In genomic region chr6:7195330-7196018, GRCh38 we compare ENCODE assay signal across 11 cellular contexts.
DNase-seq lines count a peak whose midpoint lies in the region; ATAC-seq and TF ChIP-seq lines count a peak whose summit lies in the region.
"Had no signal": no experiment of that assay in that cellular context is flagged by ENCODE, and none has a peak within 500 bp of the region (broad histone marks: within the 10 kb centered on the region; RNA-seq: fewer than 3 reads in every experiment).

No MANE protein-coding gene starts in this region.

- H3K36me3 Mint-ChIP-seq in CD14-positive monocyte = peaks cover 70 to 77% of the 10 kb centered on the region in 2 donors
- peaks cover 50% of the 10 kb centered on the region for H3K36me3 Mint-ChIP-seq in endodermal cell (ENCODE audit: low read depth)
- peaks cover 10% of the 10 kb centered on the region for H3K36me3 Mint-ChIP-seq in neural crest cell (ENCODE audit: low read depth)

- POLR2A ChIA-PET in IMR-90 (lab: Charles Lee; ENCODE audit: unreplicated experiment) = no interaction called here

- H4K8ac ChIP-seq in IMR-90 (ENCODE audit: low read depth in 2 of 2, low read length in 2 of 2) = 0 out of 4 replicates have a peak overlapping the region, but pooled peaks of 1 of the 2 experiments have one; percentile 13

- no peak overlapping the region for H3K4ac ChIP-seq in IMR-90 (ENCODE audit: low read depth, low read length)

- no peak overlapping the region for H3K14ac ChIP-seq in IMR-90 (replicated peaks; ENCODE audit: low read depth, low read length)

- H3K4me1 Mint-ChIP-seq in CD14-positive monocyte (peaks cover 23% of the 10 kb centered on the region), endodermal cell (peaks cover 17% of the 10 kb centered on the region), neural crest cell (peaks cover 4% of the 10 kb centered on the region)

- H3K18ac ChIP-seq in IMR-90 (ENCODE audit: low read depth, low read length) = no peak overlapping the region

- no peak overlapping the region for H2BK15ac ChIP-seq in IMR-90 (ENCODE audit: low read depth, low read length)

- peaks cover 8% of the 10 kb centered on the region for H3K9me1 ChIP-seq in IMR-90 (ENCODE audit: insufficient read depth, low read length)

- intact Hi-C loops in CD14-positive monocyte (cut with micrococcal nuclease) (no loop called here), IMR-90 (cut with micrococcal nuclease) (no loop called here)

- no peak overlapping the region for H2BK120ac ChIP-seq in IMR-90 (ENCODE audit: low read depth, low read length)

- TF ChIP-seq POLR2A in IMR-90 (IDR thresholded peaks at IDR 0.05; ENCODE audit: low read depth, low read length) = no peak

- H3K9me3 ChIP-seq in IMR-90 (ENCODE audit: control insufficient read depth, insufficient read depth, low read length) (no peaks in the 10 kb centered on the region), endodermal cell (ENCODE audit: control insufficient read depth, low read length) (no peaks in the 10 kb centered on the region)

- H3K4me3 ChIP-seq in IMR-90 (ENCODE audit: insufficient read depth, low read depth, low read length) = no peak overlapping the region
- H3K4me3 ChIP-seq in endodermal cell (ENCODE audit: low read length) = no peak overlapping the region

- ATAC-seq in IMR-90 (ENCODE audit: low read depth) (no peak), GM19035 (IDR thresholded peaks at IDR 0.05; ENCODE audit: unreplicated experiment) (no peak), GM19467 (IDR thresholded peaks at IDR 0.05; ENCODE audit: unreplicated experiment) (no peak)
- ATAC-seq: Right ventricle myocardium inferior had no signal

- H2AK5ac ChIP-seq in IMR-90 (ENCODE audit: low read depth, low read length) = no peak overlapping the region

- H2AK9ac ChIP-seq in IMR-90 (replicated peaks; ENCODE audit: low read depth, low read length, poor library complexity) = peak overlapping the region; percentile 9

- no peak overlapping the region for H3K4me2 ChIP-seq in IMR-90 (ENCODE audit: low read depth, low read length)

- WGBS in IMR-90 (ENCODE audit: extremely low coverage in 2 of 2, insufficient read length in 1 of 2), 2 experiments = 50% methylated on average over 2 of the region's 10 CpGs; no CpG with 5 or more reads in 1 of the 2 experiments
- WGBS in endodermal cell (ENCODE audit: insufficient coverage in 1 of 2, insufficient read length in 1 of 2), 2 experiments = 80 to 91% methylated on average over 9 to 10 of the region's 10 CpGs

- H3K4me1 ChIP-seq in IMR-90 (ENCODE audit: control insufficient read depth, insufficient read depth, low read length) (no peaks in the 10 kb centered on the region), endodermal cell (ENCODE audit: control insufficient read depth, insufficient read depth, low read length) (no peaks in the 10 kb centered on the region)

- H3K56ac ChIP-seq in IMR-90 (ENCODE audit: extremely low read depth, insufficient read depth, low read length) = no peak overlapping the region

- H3K36me3 ChIP-seq in IMR-90 (ENCODE audit: control insufficient read depth, insufficient read depth, low read length) (peaks cover 23% of the 10 kb centered on the region), endodermal cell (ENCODE audit: control insufficient read depth, insufficient read depth, low read length) (peaks cover 65% of the 10 kb centered on the region)

- in situ Hi-C loops in IMR-90 (cut with MboI; ENCODE audit: low sequenced_read_pairs) = no loop called here

- no peak overlapping the region for H2AFZ ChIP-seq in IMR-90 (replicated peaks; ENCODE audit: low read length, poor library complexity)

- H2BK20ac ChIP-seq in IMR-90 (ENCODE audit: low read depth, low read length) = no peak overlapping the region

- H3K27ac ChIP-seq in IMR-90 (ENCODE audit: insufficient read depth, low read length) (no peak overlapping the region), endodermal cell (ENCODE audit: low read depth, low read length) (no peak overlapping the region)

- no peak overlapping the region; the same call in 1 of the 2 replicates for H3K23ac ChIP-seq in IMR-90 (ENCODE audit: low read depth, low read length)

- H3K9ac ChIP-seq in IMR-90 (ENCODE audit: low read depth, low read length) (no peak overlapping the region), endodermal cell (ENCODE audit: extremely low read depth, low read length, poor library complexity, severe bottlenecking) (no peak overlapping the region)

- no peaks in the 10 kb centered on the region for H3K27me3 ChIP-seq in IMR-90 (ENCODE audit: control insufficient read depth, insufficient read depth, low read length)
- no peaks in the 10 kb centered on the region for H3K27me3 ChIP-seq in endodermal cell (ENCODE audit: control insufficient read depth, insufficient read depth, low read length, poor library complexity, severe bottlenecking)

- H3K4me3 Mint-ChIP-seq in CD14-positive monocyte = no peak overlapping the region
- H3K4me3 Mint-ChIP-seq in endodermal cell = no peak overlapping the region
- H3K4me3 Mint-ChIP-seq in neural crest cell = no peak overlapping the region
- H3K4me3 Mint-ChIP-seq: activated T-cell treated with anti-CD3 and anti-CD28 coated beads, Interleukin-2, amount 50 U/mL, for 4 hours had no signal

- DNase-seq in CD14-positive monocyte (ENCODE audit: low spot score) (no peak), IMR-90 (no peak), endodermal cell (no peak), neural crest cell (ENCODE audit: low read depth, low spot score) (no peak), NCI-H187 treated with DMSO at 0.1 percent for 48 hours (lab: John Stamatoyannopoulos, UW) (no peak), mesenteric fat pad (ENCODE audit: low spot score) (no peak)
- DNase-seq: activated T-cell treated with anti-CD3 and anti-CD28 coated beads, Interleukin-2, amount 50 U/mL, for 4 hours; occipital lobe had no signal

- TF ChIP-seq RAD21 in IMR-90 (IDR thresholded peaks at IDR 0.05; ENCODE audit: low read length) = no peak

- no peak overlapping the region for H2BK5ac ChIP-seq in IMR-90 (ENCODE audit: low read depth, low read length, poor library complexity, severe bottlenecking)

- CTCF ChIA-PET in IMR-90 (lab: Yijun Ruan, JAX) = no interaction called here

- no TSS peak for BruUV-seq in IMR-90 (replicated peaks; lab: Mats Ljungman, UMichigan)

- peaks cover 15 to 49% of the 10 kb centered on the region in 2 experiments for H3K79me1 ChIP-seq in IMR-90 (ENCODE audit: low read depth in 1 of 2, low read length in 2 of 2)

- TF ChIP-seq CTCF in CD14-positive monocyte (IDR thresholded peaks at IDR 0.05) (no peak), IMR-90 (conservative IDR thresholded peaks at IDR 0.05; ENCODE audit: low read depth, low read length) (no peak), endodermal cell (conservative IDR thresholded peaks at IDR 0.05) (no peak), neural crest cell (conservative IDR thresholded peaks at IDR 0.05) (no peak)

- H4K91ac ChIP-seq in IMR-90 (ENCODE audit: insufficient read depth, low read depth, low read length) = no peak overlapping the region

- no peaks in the 10 kb centered on the region for H3K9me3 Mint-ChIP-seq in CD14-positive monocyte
- H3K9me3 Mint-ChIP-seq in endodermal cell = no peaks in the 10 kb centered on the region
- no peaks in the 10 kb centered on the region for H3K9me3 Mint-ChIP-seq in neural crest cell
- H3K9me3 Mint-ChIP-seq: activated T-cell treated with anti-CD3 and anti-CD28 coated beads, Interleukin-2, amount 50 U/mL, for 4 hours had no signal

- peak overlapping the region in 5 of 7 donors; percentile 43 to 75 (median 64) for H3K27ac Mint-ChIP-seq in CD14-positive monocyte
- peak overlapping the region; percentile 50 for H3K27ac Mint-ChIP-seq in endodermal cell
- peak overlapping the region; percentile 72 for H3K27ac Mint-ChIP-seq in neural crest cell (ENCODE audit: unreplicated experiment)

- H3K27me3 Mint-ChIP-seq in CD14-positive monocyte (ENCODE audit: low read depth in 3 of 3) (no peaks in the 10 kb centered on the region), endodermal cell (ENCODE audit: insufficient read depth) (no peaks in the 10 kb centered on the region), neural crest cell (ENCODE audit: low read depth) (no peaks in the 10 kb centered on the region)

- no peak overlapping the region for H4K5ac ChIP-seq in IMR-90 (ENCODE audit: low read depth, low read length)

- 0 out of 2 replicates have a peak, but pooled peaks cover 6% of the 10 kb centered on the region for H4K20me1 ChIP-seq in IMR-90 (ENCODE audit: insufficient read depth, low read length)

- dilution Hi-C loops in IMR-90 (cut with HindIII; ENCODE audit: low sequenced_read_pairs, unreplicated experiment) = no loop called here

TF ChIP-seq in IMR-90, 13 proteins besides CTCF, POLR2A, EP300 and RAD21 (continues in another document):
- TF ChIP-seq RFX5 (IDR thresholded peaks at IDR 0.05; ENCODE audit: low read depth, low read length) (no peak), RCOR1 (IDR thresholded peaks at IDR 0.05; ENCODE audit: insufficient replicate concordance, low read length) (no peak), BHLHE40 (IDR thresholded peaks at IDR 0.05; ENCODE audit: low read depth, low read length) (no peak), MAFK (IDR thresholded peaks at IDR 0.05; ENCODE audit: low read depth, low read length) (no peak), NFE2L2 (IDR thresholded peaks at IDR 0.05; ENCODE audit: low read depth, low read length) (no peak), CHD1 (IDR thresholded peaks at IDR 0.05; ENCODE audit: low read depth, low read length) (no peak), USF2 (IDR thresholded peaks at IDR 0.05; ENCODE audit: low read depth, low read length) (no peak), MAZ (IDR thresholded peaks at IDR 0.05; ENCODE audit: borderline replicate concordance, low read depth, low read length) (no peak), SMC3 (IDR thresholded peaks at IDR 0.05; ENCODE audit: low read depth, low read length) (no peak), CEBPB (IDR thresholded peaks at IDR 0.05; ENCODE audit: low read depth, low read length) (no peak), FOS (IDR thresholded peaks at IDR 0.05; ENCODE audit: low read depth, low read length) (no peak), MXI1 (IDR thresholded peaks at IDR 0.05; ENCODE audit: borderline replicate concordance, low read depth, low read length) (no peak)
